ENCODE assay signal across 8 cellular contexts in the genomic region with DNA sequence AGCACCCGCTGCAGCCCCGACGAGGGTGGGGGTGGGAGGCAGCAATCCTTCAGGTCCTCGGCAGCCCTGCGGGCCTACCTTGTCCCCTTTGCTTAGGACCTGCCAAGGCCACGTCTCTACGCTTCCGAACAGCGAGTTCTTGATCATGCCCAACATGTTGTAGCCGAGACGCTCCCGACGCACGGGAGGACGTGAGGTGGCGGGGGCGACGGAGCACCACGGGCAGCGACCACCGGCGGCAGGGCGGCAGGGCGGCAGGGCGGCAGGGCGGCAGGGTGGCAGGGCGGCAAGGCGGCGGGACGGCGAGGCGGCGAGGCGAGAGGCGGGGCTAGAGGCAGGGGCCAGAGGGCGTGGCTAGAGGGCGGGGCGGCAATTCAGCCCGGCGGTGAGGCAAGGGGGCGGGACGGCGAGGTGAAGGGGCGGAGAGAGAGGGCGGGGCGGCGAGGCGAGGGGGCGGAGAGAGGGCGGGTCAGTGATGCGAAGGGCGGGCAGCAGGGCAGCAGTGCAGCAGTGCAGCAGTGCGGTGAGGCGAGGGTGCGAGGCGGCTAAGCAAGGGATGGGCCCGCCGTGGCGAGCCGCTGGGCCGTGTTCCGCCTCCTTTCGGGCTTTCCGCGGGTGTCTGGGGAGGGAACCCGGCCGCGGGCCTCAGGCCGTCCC. TPM values are rescaled to one million over a fixed set of nuclear protein-coding genes. Genes with fewer than 3 reads are reported as not detected.
DNase-seq lines count a peak whose midpoint lies in the region; ATAC-seq lines count a peak whose summit lies in the region.

A gene with protein sequence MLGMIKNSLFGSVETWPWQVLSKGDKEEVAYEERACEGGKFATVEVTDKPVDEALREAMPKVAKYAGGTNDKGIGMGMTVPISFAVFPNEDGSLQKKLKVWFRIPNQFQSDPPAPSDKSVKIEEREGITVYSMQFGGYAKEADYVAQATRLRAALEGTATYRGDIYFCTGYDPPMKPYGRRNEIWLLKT (minus strand): TSS at position 307 of the 657 bp plus-strand sequence. CDS start 151 bp downstream, at position 156.

- peak within 1 kb of the TSS; percentile 79 for H3K27ac ChIP-seq in CD4-positive, CD25-positive, alpha-beta regulatory T cell (ENCODE audit: insufficient read depth, low read length, poor library complexity, severe bottlenecking)
- peak within 1 kb of the TSS; percentile 67 for H3K27ac ChIP-seq in effector memory CD4-positive, alpha-beta T cell (ENCODE audit: insufficient read depth, low read length, poor library complexity, severe bottlenecking)

- no peaks in the 10 kb centered on the region for H3K36me3 ChIP-seq in CD4-positive, CD25-positive, alpha-beta regulatory T cell (ENCODE audit: control insufficient read depth, insufficient read depth, low read length)
- no peaks in the 10 kb centered on the region for H3K36me3 ChIP-seq in effector memory CD4-positive, alpha-beta T cell (ENCODE audit: control insufficient read depth, insufficient read depth, low read length)

- no peaks in the 10 kb centered on the region for H3K9me3 ChIP-seq in CD4-positive, CD25-positive, alpha-beta regulatory T cell (ENCODE audit: control insufficient read depth in 2 of 2, low read length in 2 of 2)
- no peaks in the 10 kb centered on the region for H3K9me3 ChIP-seq in effector memory CD4-positive, alpha-beta T cell (ENCODE audit: control insufficient read depth, low read length)

- peak; percentile 88 to 92 for ATAC-seq in CD4-positive, CD25-positive, alpha-beta regulatory T cell (ENCODE audit: low read depth in 2 of 2)
- ATAC-seq in GM21367 (IDR thresholded peaks at IDR 0.05; ENCODE audit: unreplicated experiment): peak; percentile 63
- ATAC-seq in activated CD8-positive, alpha-beta memory T cell treated with anti-CD3 and anti-CD28 coated beads, Interleukin-2, amount 10 ng/mL, durations not matched to agents 7 days and 5 days: peak; percentile 92
- ATAC-seq in memory B cell (ENCODE audit: low read depth): peak; percentile 88

- peak within 1 kb of the TSS; percentile 93 for H3K4me3 ChIP-seq in CD4-positive, CD25-positive, alpha-beta regulatory T cell (ENCODE audit: low read depth, low read length)
- H3K4me3 ChIP-seq in effector memory CD4-positive, alpha-beta T cell (ENCODE audit: insufficient read depth, low read depth, low read length, poor library complexity, severe bottlenecking): peak within 1 kb of the TSS; percentile 71

- H3K36me3 Mint-ChIP-seq in CD4-positive, CD25-positive, alpha-beta regulatory T cell: no peaks in the 10 kb centered on the region
- no peaks in the 10 kb centered on the region for H3K36me3 Mint-ChIP-seq in activated CD8-positive, alpha-beta memory T cell treated with anti-CD3 and anti-CD28 coated beads, Interleukin-2, amount 10 ng/mL, durations not matched to agents 7 days and 5 days
- H3K36me3 Mint-ChIP-seq in memory B cell: no peaks in the 10 kb centered on the region

- H3K4me1 Mint-ChIP-seq in CD4-positive, CD25-positive, alpha-beta regulatory T cell: peaks cover 10 to 45% (median 18%) of the 10 kb centered on the region in 4 donors
- H3K4me1 Mint-ChIP-seq in activated CD8-positive, alpha-beta memory T cell treated with anti-CD3 and anti-CD28 coated beads, Interleukin-2, amount 10 ng/mL, durations not matched to agents 7 days and 5 days: peaks cover 21% of the 10 kb centered on the region
- H3K4me1 Mint-ChIP-seq in memory B cell: peaks cover 27% of the 10 kb centered on the region

- peaks cover 5% of the 10 kb centered on the region for H3K27me3 ChIP-seq in CD4-positive, CD25-positive, alpha-beta regulatory T cell (ENCODE audit: control insufficient read depth, insufficient read depth, low read length)
- no peaks in the 10 kb centered on the region for H3K27me3 ChIP-seq in effector memory CD4-positive, alpha-beta T cell (replicated peaks; ENCODE audit: control insufficient read depth, insufficient read depth, low read length, poor library complexity, severe bottlenecking)

- no peaks in the 10 kb centered on the region for H3K27me3 Mint-ChIP-seq in CD4-positive, CD25-positive, alpha-beta regulatory T cell
- H3K27me3 Mint-ChIP-seq in activated CD8-positive, alpha-beta memory T cell treated with anti-CD3 and anti-CD28 coated beads, Interleukin-2, amount 10 ng/mL, durations not matched to agents 7 days and 5 days: peaks cover 27% of the 10 kb centered on the region
- H3K27me3 Mint-ChIP-seq in memory B cell: peaks cover 1% of the 10 kb centered on the region

- H3K27ac Mint-ChIP-seq in CD4-positive, CD25-positive, alpha-beta regulatory T cell: peak within 1 kb of the TSS; percentile 78 to 94 (median 89)
- H3K27ac Mint-ChIP-seq in activated CD8-positive, alpha-beta memory T cell treated with anti-CD3 and anti-CD28 coated beads, Interleukin-2, amount 10 ng/mL, durations not matched to agents 7 days and 5 days: peak within 1 kb of the TSS; percentile 72
- peak within 1 kb of the TSS; percentile 82 for H3K27ac Mint-ChIP-seq in memory B cell

- CTCF ChIA-PET in activated CD8-positive, alpha-beta memory T cell treated with anti-CD3 and anti-CD28 coated beads, Interleukin-2, amount 10 ng/mL, durations not matched to agents 7 days and 5 days (lab: Charles Lee): no interaction called here

- peak; percentile 91 to 93 (median 93) for DNase-seq in CD4-positive, CD25-positive, alpha-beta regulatory T cell
- DNase-seq in HT-29 (ENCODE audit: low spot score) (peak; percentile 89), NOMO-1 treated with DMSO at 0.1 percent for 48 hours (lab: John Stamatoyannopoulos, UW; ENCODE audit: unreplicated experiment) (peak; percentile 79), memory B cell (ENCODE audit: low spot score in 2 of 2) (peak; percentile 97)
- peak; percentile 95 for DNase-seq in activated CD8-positive, alpha-beta memory T cell treated with anti-CD3 and anti-CD28 coated beads, Interleukin-2, amount 10 ng/mL, durations not matched to agents 7 days and 5 days
- DNase-seq in effector memory CD4-positive, alpha-beta T cell: peak; percentile 91 to 95 (median 92)
- DNase-seq in stimulated activated CD8-positive, alpha-beta memory T cell treated with anti-CD3 and anti-CD28 coated beads, Interleukin-12 subunit alpha, Interleukin-12 subunit beta, amount 100 ng/mL, for 1 hour (ENCODE audit: low read depth): peak; percentile 94

- H3K4me1 ChIP-seq in CD4-positive, CD25-positive, alpha-beta regulatory T cell (ENCODE audit: control insufficient read depth, insufficient read depth, low read length, poor library complexity, severe bottlenecking): peaks cover 21% of the 10 kb centered on the region
- peaks cover 8% of the 10 kb centered on the region for H3K4me1 ChIP-seq in effector memory CD4-positive, alpha-beta T cell (ENCODE audit: control insufficient read depth, insufficient read depth, low read length, poor library complexity, severe bottlenecking)

- peaks cover 0 to 1% (median 0%) of the 10 kb centered on the region in 7 donors for H3K9me3 Mint-ChIP-seq in CD4-positive, CD25-positive, alpha-beta regulatory T cell
- no peaks in the 10 kb centered on the region for H3K9me3 Mint-ChIP-seq in activated CD8-positive, alpha-beta memory T cell treated with anti-CD3 and anti-CD28 coated beads, Interleukin-2, amount 10 ng/mL, durations not matched to agents 7 days and 5 days (ENCODE audit: low read depth)
- no peaks in the 10 kb centered on the region for H3K9me3 Mint-ChIP-seq in memory B cell

- H3K4me3 Mint-ChIP-seq in CD4-positive, CD25-positive, alpha-beta regulatory T cell: peak within 1 kb of the TSS; percentile 92 to 98 (median 92)
- H3K4me3 Mint-ChIP-seq in activated CD8-positive, alpha-beta memory T cell treated with anti-CD3 and anti-CD28 coated beads, Interleukin-2, amount 10 ng/mL, durations not matched to agents 7 days and 5 days: peak within 1 kb of the TSS; percentile 82
- H3K4me3 Mint-ChIP-seq in memory B cell: peak within 1 kb of the TSS; percentile 88

RNA-seq across cellular contexts. Expression of the gene that starts here (rescaled TPM):
- 12.1 TPM for total RNA-seq in CD4-positive, CD25-positive, alpha-beta regulatory T cell
- polyA plus RNA-seq in CD4-positive, CD25-positive, alpha-beta regulatory T cell: 10 to 100 TPM; 18.4 to 26.3 (median 21.8) TPM
- total RNA-seq in HT-29 (2014; rRNA removed; shearing (Covaris generic)): 0.46 and 1.0 TPM in 2 replicates
- total RNA-seq in activated CD8-positive, alpha-beta memory T cell treated with anti-CD3 and anti-CD28 coated beads, Interleukin-2, amount 10 ng/mL, durations not matched to agents 7 days and 5 days: 1 to 10 TPM; 8.9 to 9.7 TPM

Comparison
In these comparisons a context has a peak if more than half of its experiments do, and no peak if none do; other contexts are left out.
1. Peak in every context shown above with its lines: DNase-seq, ATAC-seq, H3K4me3 ChIP-seq and H3K27ac ChIP-seq.